In genomic region chr13:39612023-39612637, GRCh38 we compare ENCODE assay signal across 1 cellular context.
TF ChIP-seq lines count a peak whose summit lies in the region.

No MANE protein-coding gene starts in this region.

TF ChIP-seq in GM23338, 12 proteins besides CTCF, POLR2A, EP300 and RAD21 (continued from another document):
- TF ChIP-seq REST (IDR thresholded peaks at IDR 0.05; ENCODE audit: unreplicated experiment), result no peak
TF ChIP-seq in GM23338: peak in this region for 0.
